In genomic region chr2:227474406-227474805, GRCh38 we compare ENCODE assay signal across 10 cellular contexts. TPM values are rescaled to one million over a fixed set of nuclear protein-coding genes. Genes with fewer than 3 reads are reported as not detected.
DNase-seq lines count a peak whose midpoint lies in the region; ATAC-seq and TF ChIP-seq lines count a peak whose summit lies in the region.
"Had no signal": no experiment of that assay in that cellular context is flagged by ENCODE, and none has a peak within 500 bp of the region (broad histone marks: within the 10 kb centered on the region; RNA-seq: fewer than 3 reads in every experiment).

No MANE protein-coding gene starts in this region.

- POLR2A ChIA-PET in activated B cell treated with CpG ODN at 0.5 μM for 24 hours (lab: Charles Lee), result interaction anchor here (0.6 kb wide), 1 partner anchor 67 kb away, joined by 4 read pairs; no protein-coding TSS in a partner anchor

- H3K27me3 Mint-ChIP-seq in activated naive CD4-positive, alpha-beta T cell treated with anti-CD3 and anti-CD28 coated beads, Interleukin-2, amount 10 ng/mL, durations not matched to agents 7 days and 5 days, result no peaks in the 10 kb centered on the region
- H3K27me3 Mint-ChIP-seq in activated B cell treated with CpG ODN at 0.5 μM for 24 hours (no peaks in the 10 kb centered on the region), type B pancreatic cell (no peaks in the 10 kb centered on the region)

- CTCF ChIA-PET in activated naive CD4-positive, alpha-beta T cell treated with anti-CD3 and anti-CD28 coated beads, Interleukin-2, amount 10 ng/mL, durations not matched to agents 7 days and 5 days (lab: Charles Lee), result interaction anchor here (1.7 kb wide), 2 partner anchors 10 to 11 kb away, joined by 5 to 13 read pairs; no protein-coding TSS in a partner anchor
- CTCF ChIA-PET in activated B cell treated with CpG ODN at 0.5 μM for 24 hours (lab: Charles Lee), result interaction anchor here (3.1 kb wide), 1 partner anchor 68 kb away, joined by 17 read pairs; no protein-coding TSS in a partner anchor

- H3K27ac ChIP-seq in substantia nigra (ENCODE audit: low read depth, low read length, poor library complexity, severe bottlenecking), result no peak overlapping the region

- TF ChIP-seq CTCF in activated B cell treated with CpG ODN at 0.5 μM for 24 hours (IDR thresholded peaks at IDR 0.05), result no peak
- TF ChIP-seq CTCF in type B pancreatic cell (conservative IDR thresholded peaks at IDR 0.05), result no peak

- no peak for DNase-seq in activated naive CD4-positive, alpha-beta T cell treated with anti-CD3 and anti-CD28 coated beads, Interleukin-2, amount 10 ng/mL, durations not matched to agents 7 days and 5 days
- no peak for DNase-seq in activated naive CD4-positive, alpha-beta T cell treated with anti-CD3 and anti-CD28 coated beads, Interleukin-2, amount 50 U/mL, for 72 hours (ENCODE audit: low spot score in 2 of 2)
- DNase-seq in activated B cell treated with CpG ODN at 0.5 μM for 24 hours (no peak), kidney tubule cell (ENCODE audit: low spot score) (peak; percentile 61), type B pancreatic cell (ENCODE audit: extremely low spot score, unreplicated experiment) (no peak), substantia nigra (lab: John Stamatoyannopoulos, UW) (no peak), NCI-H1092 (lab: John Stamatoyannopoulos, UW) (no peak)
- DNase-seq: NCI-H69, right cardiac atrium had no signal

- H3K9me3 Mint-ChIP-seq in activated naive CD4-positive, alpha-beta T cell treated with anti-CD3 and anti-CD28 coated beads, Interleukin-2, amount 10 ng/mL, durations not matched to agents 7 days and 5 days, result no peaks in the 10 kb centered on the region
- H3K9me3 Mint-ChIP-seq in activated naive CD4-positive, alpha-beta T cell treated with anti-CD3 and anti-CD28 coated beads, Interleukin-2, amount 50 U/mL, for 72 hours, result peaks cover 0 to 4% of the 10 kb centered on the region in 2 donors
- H3K9me3 Mint-ChIP-seq in activated B cell treated with CpG ODN at 0.5 μM for 24 hours (no peaks in the 10 kb centered on the region), type B pancreatic cell (no peaks in the 10 kb centered on the region)

- H3K27ac Mint-ChIP-seq in activated naive CD4-positive, alpha-beta T cell treated with anti-CD3 and anti-CD28 coated beads, Interleukin-2, amount 10 ng/mL, durations not matched to agents 7 days and 5 days, result no peak overlapping the region
- H3K27ac Mint-ChIP-seq in activated naive CD4-positive, alpha-beta T cell treated with anti-CD3 and anti-CD28 coated beads, Interleukin-2, amount 50 U/mL, for 72 hours, result peak overlapping the region in 1 of 2 donors; percentile 50
- H3K27ac Mint-ChIP-seq in activated B cell treated with CpG ODN at 0.5 μM for 24 hours, result peak overlapping the region; percentile 4
- peak overlapping the region; percentile 83 for H3K27ac Mint-ChIP-seq in type B pancreatic cell

- H3K4me1 Mint-ChIP-seq in activated naive CD4-positive, alpha-beta T cell treated with anti-CD3 and anti-CD28 coated beads, Interleukin-2, amount 10 ng/mL, durations not matched to agents 7 days and 5 days, result peaks cover 35% of the 10 kb centered on the region
- H3K4me1 Mint-ChIP-seq in activated B cell treated with CpG ODN at 0.5 μM for 24 hours, result peaks cover 49% of the 10 kb centered on the region
- H3K4me1 Mint-ChIP-seq in type B pancreatic cell (ENCODE audit: unreplicated experiment), result peaks cover 27% of the 10 kb centered on the region

- intact Hi-C loops in activated B cell treated with CpG ODN at 0.5 μM for 24 hours (cut with micrococcal nuclease), result loop anchor here (2.0 to 5.0 kb wide), 3 partner anchors 14 to 637 kb away; partner anchors contain the start of gene RHBDD1

- peak overlapping the region; percentile 21 for H3K4me3 Mint-ChIP-seq in activated naive CD4-positive, alpha-beta T cell treated with anti-CD3 and anti-CD28 coated beads, Interleukin-2, amount 10 ng/mL, durations not matched to agents 7 days and 5 days
- H3K4me3 Mint-ChIP-seq in activated B cell treated with CpG ODN at 0.5 μM for 24 hours, result peak overlapping the region; percentile 35
- H3K4me3 Mint-ChIP-seq in type B pancreatic cell, result peak overlapping the region; percentile 91

- ATAC-seq in activated naive CD4-positive, alpha-beta T cell treated with anti-CD3 and anti-CD28 coated beads, Interleukin-2, amount 50 U/mL, for 72 hours, result no peak
- ATAC-seq in activated B cell treated with CpG ODN at 0.5 μM for 24 hours (ENCODE audit: low read depth) (no peak), GM21381 (IDR thresholded peaks at IDR 0.05; ENCODE audit: unreplicated experiment) (no peak)
- ATAC-seq: right cardiac atrium had no signal

- no peaks in the 10 kb centered on the region for H3K36me3 Mint-ChIP-seq in activated naive CD4-positive, alpha-beta T cell treated with anti-CD3 and anti-CD28 coated beads, Interleukin-2, amount 10 ng/mL, durations not matched to agents 7 days and 5 days
- peaks cover 5 to 32% of the 10 kb centered on the region in 2 donors for H3K36me3 Mint-ChIP-seq in activated naive CD4-positive, alpha-beta T cell treated with anti-CD3 and anti-CD28 coated beads, Interleukin-2, amount 50 U/mL, for 72 hours
- H3K36me3 Mint-ChIP-seq in activated B cell treated with CpG ODN at 0.5 μM for 24 hours (ENCODE audit: low read depth), result peaks cover 4% of the 10 kb centered on the region
- H3K36me3 Mint-ChIP-seq in type B pancreatic cell, result no peaks in the 10 kb centered on the region

RNA-seq across cellular contexts. Expression of gene AGFG1, which starts 2.5 kb away (rescaled TPM):
- 100 to 1,000 TPM in 1 of 2 donors, 10 to 100 TPM in 1; 63.3 to 219 TPM for total RNA-seq in activated naive CD4-positive, alpha-beta T cell treated with anti-CD3 and anti-CD28 coated beads, Interleukin-2, amount 50 U/mL, for 72 hours
- total RNA-seq in activated B cell treated with CpG ODN at 0.5 μM for 24 hours (108 and 125 TPM in 2 replicates), type B pancreatic cell (ENCODE audit: low replicate concordance) (63.2 and 75.6 TPM in 2 replicates)

Comparison
In these comparisons a context has a peak if more than half of its experiments do, and no peak if none do; other contexts are left out.
1. H3K4me3 Mint-ChIP-seq: peak in every context shown above with its lines; median percentile 91 in type B pancreatic cell; 35 in activated B cell treated with CpG ODN at 0.5 μM for 24 hours; 21 in activated naive CD4-positive, alpha-beta T cell treated with anti-CD3 and anti-CD28 coated beads, Interleukin-2, amount 10 ng/mL, durations not matched to agents 7 days and 5 days.